17 cellular contexts compared by ENCODE assay signal in the genomic region with DNA sequence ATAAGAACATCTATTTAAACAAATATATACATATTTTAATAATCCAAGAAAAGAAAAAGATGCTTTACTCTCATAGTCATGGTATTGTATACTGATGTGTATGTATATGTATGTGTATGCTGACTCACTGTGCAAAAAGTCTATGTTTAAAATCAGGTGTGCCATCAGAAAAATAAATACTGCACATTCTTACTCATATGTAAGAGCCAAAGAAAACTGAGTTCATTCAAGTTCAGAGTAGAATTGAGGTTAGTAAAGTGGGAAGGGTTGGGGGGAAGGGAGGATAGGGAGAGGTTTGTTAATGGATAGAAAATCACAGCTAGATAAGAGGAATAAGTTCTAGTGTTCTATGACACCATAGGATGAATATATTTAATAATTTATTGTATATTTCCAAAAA.
A peak's percentile ranks its signal among the peaks of the same experiment; 100 is the strongest.
DNase-seq lines count a peak whose midpoint lies in the region; ATAC-seq and TF ChIP-seq lines count a peak whose summit lies in the region.
"Had no signal": no experiment of that assay in that cellular context is flagged by ENCODE, and none has a peak within 500 bp of the region (broad histone marks: within the 10 kb centered on the region; RNA-seq: fewer than 3 reads in every experiment).

No MANE protein-coding gene starts in this region.

- H3K27ac ChIP-seq in PC-9, result peak overlapping the region; percentile 49; the same call in 1 of the 2 replicates
- H3K27ac ChIP-seq: SJCRH30 had no signal

- H3K36me3 Mint-ChIP-seq in activated T-cell treated with anti-CD3 and anti-CD28 coated beads, Interleukin-2, amount 50 U/mL, for 24 hours (ENCODE audit: low read depth), result no peaks in the 10 kb centered on the region
- H3K36me3 Mint-ChIP-seq in T-helper 2 cell treated with Interferon-gamma antibody and Interleukin-4, amounts not matched to agents 5 μg/mL and 100 μg/mL, for 36 hours (ENCODE audit: low read depth), result no peaks in the 10 kb centered on the region
- H3K36me3 Mint-ChIP-seq: IgD-negative memory B cell had no signal

- no peaks in the 10 kb centered on the region for H3K79me2 ChIP-seq in PC-9 (ENCODE audit: low read depth)

- H3K9me3 ChIP-seq in PC-9 (ENCODE audit: insufficient read depth, low read depth), result no peaks in the 10 kb centered on the region
- H3K9me3 ChIP-seq: SJCRH30 had no signal

- H3K4me2 ChIP-seq in PC-9, result peak overlapping the region; percentile 71

- no peaks in the 10 kb centered on the region for H3K9me2 ChIP-seq in PC-9 (ENCODE audit: insufficient read depth)

- no peaks in the 10 kb centered on the region for H3K36me3 ChIP-seq in PC-9 (ENCODE audit: low read depth)
- H3K36me3 ChIP-seq: SJCRH30 had no signal

- H4K20me1 ChIP-seq in PC-9 (ENCODE audit: insufficient read depth), result no peaks in the 10 kb centered on the region

- 0 out of 2 replicates have a peak, but pooled peaks cover 2% of the 10 kb centered on the region for H3F3A ChIP-seq in PC-9 (ENCODE audit: insufficient read depth, low read depth)

- intact Hi-C loops in PC-9 (cut with micrococcal nuclease; ENCODE audit: unreplicated experiment), result no loop called here

- H3K9me3 Mint-ChIP-seq in activated T-cell treated with anti-CD3 and anti-CD28 coated beads, Interleukin-2, amount 50 U/mL, for 24 hours, result no peaks in the 10 kb centered on the region
- no peaks in the 10 kb centered on the region for H3K9me3 Mint-ChIP-seq in T-helper 2 cell treated with Interferon-gamma antibody and Interleukin-4, amounts not matched to agents 5 μg/mL and 100 μg/mL, for 36 hours
- H3K9me3 Mint-ChIP-seq: CD4-positive, alpha-beta T cell had no signal

- H3K27ac Mint-ChIP-seq in activated T-cell treated with anti-CD3 and anti-CD28 coated beads, Interleukin-2, amount 50 U/mL, for 24 hours, result no peak overlapping the region
- H3K27ac Mint-ChIP-seq in T-helper 2 cell treated with Interferon-gamma antibody and Interleukin-4, amounts not matched to agents 5 μg/mL and 100 μg/mL, for 36 hours, result no peak overlapping the region
- H3K27ac Mint-ChIP-seq: CD4-positive, alpha-beta T cell; IgD-negative memory B cell had no signal

- no peak overlapping the region for H3K4me3 Mint-ChIP-seq in activated T-cell treated with anti-CD3 and anti-CD28 coated beads, Interleukin-2, amount 50 U/mL, for 24 hours
- H3K4me3 Mint-ChIP-seq in T-helper 2 cell treated with Interferon-gamma antibody and Interleukin-4, amounts not matched to agents 5 μg/mL and 100 μg/mL, for 36 hours, result no peak overlapping the region
- H3K4me3 Mint-ChIP-seq: CD4-positive, alpha-beta T cell had no signal

- H3K4me3 ChIP-seq in PC-9 (peak overlapping the region; percentile 66), epithelial cell of esophagus (ENCODE audit: low read length) (no peak overlapping the region)
- H3K4me3 ChIP-seq: MG63, SJCRH30 had no signal

- peak overlapping the region; percentile 86 for H2AFZ ChIP-seq in PC-9

- DNase-seq in NCI-H1105 treated with DMSO at 0.1 percent for 48 hours (lab: John Stamatoyannopoulos, UW) (peak; percentile 14), NCI-H1105 (lab: John Stamatoyannopoulos, UW) (no peak), PC-9 (no peak), epithelial cell of esophagus (ENCODE audit: low read depth) (peak; percentile 68)
- no peak for DNase-seq in activated T-cell treated with anti-CD3 and anti-CD28 coated beads, Interleukin-2, amount 50 U/mL, for 24 hours
- no peak for DNase-seq in T-helper 2 cell treated with Interferon-gamma antibody and Interleukin-4, amounts not matched to agents 5 μg/mL and 100 μg/mL, for 36 hours (ENCODE audit: low spot score)
- DNase-seq: CD4-positive, alpha-beta T cell; DMS79; Karpas-422; MG63; NCI-H1048; NCI-H2081 treated with DMSO at 0.1 percent for 48 hours; NCI-H510A; NCI-H774; SJCRH30 had no signal

- H3K4me1 Mint-ChIP-seq in activated T-cell treated with anti-CD3 and anti-CD28 coated beads, Interleukin-2, amount 50 U/mL, for 24 hours (ENCODE audit: low read depth), result no peaks in the 10 kb centered on the region
- no peaks in the 10 kb centered on the region for H3K4me1 Mint-ChIP-seq in T-helper 2 cell treated with Interferon-gamma antibody and Interleukin-4, amounts not matched to agents 5 μg/mL and 100 μg/mL, for 36 hours (ENCODE audit: low read depth)
- H3K4me1 Mint-ChIP-seq: IgD-negative memory B cell had no signal

- no peaks in the 10 kb centered on the region for H3K27me3 ChIP-seq in PC-9 (ENCODE audit: insufficient read depth, low read depth)
- H3K27me3 ChIP-seq: MG63, SJCRH30 had no signal

- H3K27me3 Mint-ChIP-seq in activated T-cell treated with anti-CD3 and anti-CD28 coated beads, Interleukin-2, amount 50 U/mL, for 24 hours, result no peaks in the 10 kb centered on the region
- no peaks in the 10 kb centered on the region for H3K27me3 Mint-ChIP-seq in T-helper 2 cell treated with Interferon-gamma antibody and Interleukin-4, amounts not matched to agents 5 μg/mL and 100 μg/mL, for 36 hours (ENCODE audit: low read depth)
- H3K27me3 Mint-ChIP-seq: CD4-positive, alpha-beta T cell; IgD-negative memory B cell had no signal

- H3K4me1 ChIP-seq in PC-9 (replicated peaks; ENCODE audit: insufficient read depth), result peaks cover 3% of the 10 kb centered on the region; the same call in 1 of the 2 replicates
- H3K4me1 ChIP-seq: SJCRH30 had no signal

- CTCF ChIA-PET in PC-9 (lab: Charles Lee), result no interaction called here

- TSS peak; percentile 28 for BruUV-seq in PC-9 (replicated peaks; lab: Mats Ljungman, UMichigan)

- no peak for ATAC-seq in HG03095 (IDR thresholded peaks at IDR 0.05; ENCODE audit: unreplicated experiment)

- POLR2A ChIA-PET in PC-9 (lab: Charles Lee; ENCODE audit: unreplicated experiment), result interaction anchor here (0.7 kb wide), 1 partner anchor 186 kb away, joined by 3 read pairs; no protein-coding TSS in a partner anchor

- TF ChIP-seq CTCF in PC-9 (conservative IDR thresholded peaks at IDR 0.05) (no peak), epithelial cell of esophagus (IDR thresholded peaks at IDR 0.05; ENCODE audit: insufficient read depth, low read depth, low read length, missing control alignments) (no peak)

Comparison
In these comparisons a context has a peak if more than half of its experiments do, and no peak if none do; other contexts are left out.
1. DNase-seq: peak in NCI-H1105 treated with DMSO at 0.1 percent for 48 hours (single experiment) and epithelial cell of esophagus (single experiment); none in NCI-H1105 (single experiment), PC-9 (0 of 2), activated T-cell treated with anti-CD3 and anti-CD28 coated beads, Interleukin-2, amount 50 U/mL, for 24 hours (single experiment) and T-helper 2 cell treated with Interferon-gamma antibody and Interleukin-4, amounts not matched to agents 5 μg/mL and 100 μg/mL, for 36 hours (single experiment).